Comparison of ENCODE assay signal across 9 cellular contexts in genomic region chr3:124780356-124780755, GRCh38. TPM values are rescaled to one million over a fixed set of nuclear protein-coding genes. Genes with fewer than 3 reads are reported as not detected.
DNase-seq lines count a peak whose midpoint lies in the region; ATAC-seq, FAIRE-seq and TF ChIP-seq lines count a peak whose summit lies in the region.
"Had no signal": no experiment of that assay in that cellular context is flagged by ENCODE, and none has a peak within 500 bp of the region (broad histone marks: within the 10 kb centered on the region; RNA-seq: fewer than 3 reads in every experiment).

No MANE protein-coding gene starts in this region.

- no peak overlapping the region for H3K4me3 ChIP-seq in cardiac fibroblast (replicated peaks in 1 of 2; ENCODE audit: low read depth in 2 of 2, low read length in 2 of 2)
- H3K4me3 ChIP-seq in stomach smooth muscle (ENCODE audit: low read length in 2 of 2), result peak overlapping the region; percentile 38 to 47

- peaks cover 0 to 4% of the 10 kb centered on the region in 2 donors for H3K36me3 ChIP-seq in stomach smooth muscle (ENCODE audit: control insufficient read depth in 2 of 2, insufficient read depth in 2 of 2, low read length in 2 of 2)

- H3K9me3 ChIP-seq in stomach smooth muscle (ENCODE audit: control insufficient read depth in 2 of 2, low read length in 2 of 2), result no peaks in the 10 kb centered on the region

- H3K4me1 ChIP-seq in stomach smooth muscle (ENCODE audit: control insufficient read depth, insufficient read depth, low read length), result peaks cover 37% of the 10 kb centered on the region

- no peak for TF ChIP-seq POLR2A in GM12891 (IDR thresholded peaks at IDR 0.05; ENCODE audit: low read depth, low read length)

- peak; percentile 5 for FAIRE-seq in GM12891 (lab: Jason Lieb, UNC)

- H3K27me3 ChIP-seq in layer of hippocampus (ENCODE audit: control insufficient read depth, insufficient read depth, low read length) (no peaks in the 10 kb centered on the region), stomach smooth muscle (ENCODE audit: control insufficient read depth in 1 of 2, insufficient read depth in 2 of 2, low read length in 2 of 2) (no peaks in the 10 kb centered on the region)

- peak overlapping the region; percentile 86 for H3K27ac ChIP-seq in layer of hippocampus (ENCODE audit: low read depth, low read length)
- H3K27ac ChIP-seq in stomach smooth muscle (ENCODE audit: low read length), result peak overlapping the region; percentile 89

- ATAC-seq in HG03520 (IDR thresholded peaks at IDR 0.05; ENCODE audit: unreplicated experiment) (no peak), GM18868 (IDR thresholded peaks at IDR 0.05; ENCODE audit: unreplicated experiment) (no peak)

- DNase-seq in GM12891 (ENCODE audit: insufficient read length, low spot score) (no peak), cardiac fibroblast (ENCODE audit: low read depth in 2 of 2) (peak; percentile 80 to 94), DMS 273 (lab: John Stamatoyannopoulos, UW; ENCODE audit: unreplicated experiment) (no peak)
- DNase-seq in activated CD4-positive, CD25-positive, alpha-beta regulatory T cell (lab: John Stamatoyannopoulos, UW), result no peak
- DNase-seq: stimulated activated CD8-positive, alpha-beta memory T cell treated with anti-CD3 and anti-CD28 coated beads, Interleukin-4, amount 100 ng/mL, for 48 hours had no signal

- no peak for TF ChIP-seq CTCF in cardiac fibroblast (IDR thresholded peaks at IDR 0.05; ENCODE audit: low read depth, low read length)

- H3K9ac ChIP-seq in stomach smooth muscle (ENCODE audit: low read length in 2 of 2), result peak overlapping the region; percentile 25 to 42

TF ChIP-seq in GM12891, 5 proteins besides CTCF, POLR2A, EP300 and RAD21:
- TF ChIP-seq TAF1 (IDR thresholded peaks at IDR 0.05; ENCODE audit: low read depth, low read length) (no peak), POLR2AphosphoS5 (IDR thresholded peaks at IDR 0.05; ENCODE audit: low read depth, low read length) (no peak), PAX5 (IDR thresholded peaks at IDR 0.05; ENCODE audit: insufficient read depth, low read length, severe bottlenecking) (no peak), SPI1 (IDR thresholded peaks at IDR 0.05; ENCODE audit: low read depth, low read length) (no peak), POU2F2 (IDR thresholded peaks at IDR 0.05; ENCODE audit: low read depth, low read length) (no peak)

RNA-seq across cellular contexts. Expression of gene UMPS, which starts 50.1 kb away (rescaled TPM):
- polyA plus RNA-seq in GM12891 (2012; ENCODE audit: low read depth, missing spikeins), result 25.9 TPM

Comparison
In these comparisons a context has a peak if more than half of its experiments do, and no peak if none do; other contexts are left out.
1. DNase-seq: peak in cardiac fibroblast (2 of 2); none in GM12891 (single experiment), activated CD4-positive, CD25-positive, alpha-beta regulatory T cell (0 of 4) and DMS 273 (single experiment).
2. H3K4me3 ChIP-seq: peak in stomach smooth muscle (2 of 2); none in cardiac fibroblast (0 of 2).